In the genomic region with DNA sequence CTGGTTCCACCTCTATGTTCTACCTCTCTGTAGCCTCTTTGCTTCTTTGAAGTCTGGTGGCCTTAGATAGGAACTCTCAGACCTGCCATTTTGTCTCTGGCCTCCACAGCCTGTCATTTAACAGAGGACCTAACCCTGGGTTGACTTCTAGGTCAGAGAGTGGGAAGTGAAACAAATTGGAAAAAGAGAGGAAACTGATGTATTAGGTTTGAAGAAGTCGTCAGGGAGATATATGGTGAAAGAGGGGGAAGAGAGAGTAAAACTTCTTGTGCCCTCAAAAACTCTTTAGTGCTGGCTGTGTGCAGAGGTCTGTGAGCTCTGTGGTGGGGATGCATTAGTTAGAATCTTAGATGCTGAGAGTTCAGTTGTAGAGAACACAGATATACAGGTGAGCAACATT, we compare ENCODE assay signal across 11 cellular contexts. TPM values are rescaled to one million over a fixed set of nuclear protein-coding genes. Genes with fewer than 3 reads are reported as not detected.
DNase-seq lines count a peak whose midpoint lies in the region; ATAC-seq and TF ChIP-seq lines count a peak whose summit lies in the region.
"Had no signal": no experiment of that assay in that cellular context is flagged by ENCODE, and none has a peak within 500 bp of the region (broad histone marks: within the 10 kb centered on the region; RNA-seq: fewer than 3 reads in every experiment).

No MANE protein-coding gene starts in this region.

- H3K9ac ChIP-seq in SK-N-SH (no peak overlapping the region), skeletal muscle satellite cell (ENCODE audit: low read depth, low read length) (no peak overlapping the region)

- CTCF ChIA-PET in SK-N-SH (lab: Yijun Ruan, JAX): interaction anchor here (1.2 to 1.7 kb wide), 2 partner anchors 53 kb away, joined by 3 to 4 read pairs; no protein-coding TSS in a partner anchor

- H3K4me1 ChIP-seq in SK-N-SH (ENCODE audit: control insufficient read depth in 1 of 2, insufficient read depth in 2 of 2, low read depth in 1 of 2, low read length in 1 of 2) (peaks cover 0 to 8% of the 10 kb centered on the region in 2 experiments; a peak in 2 of 4 replicates), heart left ventricle (peaks cover 0 to 78% (median 18%) of the 10 kb centered on the region in 12 donors), skeletal muscle satellite cell (ENCODE audit: control insufficient read depth, insufficient read depth, low read length) (peaks cover 11% of the 10 kb centered on the region)

- no peaks in the 10 kb centered on the region; the same call in 1 of the 2 replicates for H3K27me3 ChIP-seq in SK-N-SH (ENCODE audit: insufficient read depth)
- H3K27me3 ChIP-seq in heart left ventricle: no peaks in the 10 kb centered on the region
- H3K27me3 ChIP-seq in skeletal muscle satellite cell (ENCODE audit: control insufficient read depth, insufficient read depth, low read length): no peaks in the 10 kb centered on the region
- peaks cover 3% of the 10 kb centered on the region for H3K27me3 ChIP-seq in H7 (ENCODE audit: control insufficient read depth, insufficient read depth, low read length)

- H3K9me3 ChIP-seq in SK-N-SH: no peaks in the 10 kb centered on the region
- H3K9me3 ChIP-seq in heart left ventricle: no peaks in the 10 kb centered on the region
- H3K9me3 ChIP-seq in skeletal muscle satellite cell (replicated peaks; ENCODE audit: low read length): no peaks in the 10 kb centered on the region

- H3F3A ChIP-seq in SK-N-SH (replicated peaks; ENCODE audit: insufficient read depth): no peaks in the 10 kb centered on the region

- H3K4me2 ChIP-seq in SK-N-SH (no peak overlapping the region), skeletal muscle satellite cell (ENCODE audit: low read length) (peak overlapping the region; percentile 89)

- 25% methylated on average over 1 of the region's 1 CpG for WGBS in SK-N-SH (ENCODE audit: low lambda C conversion rate)
- WGBS in heart left ventricle, 4 donors: 70 to 80% (median 73%) methylated on average over 1 of the region's 1 CpG

- H2AFZ ChIP-seq in SK-N-SH (ENCODE audit: low read depth): peak overlapping the region; percentile 91

- H3K27ac ChIP-seq in SK-N-SH (ENCODE audit: low read depth in 2 of 2, low read length in 1 of 2) (no peak overlapping the region), heart left ventricle (peak overlapping the region in 8 of 12 donors; percentile 33 to 94 (median 72))
- H3K27ac ChIP-seq: 22Rv1 had no signal

- H4K20me1 ChIP-seq in SK-N-SH (ENCODE audit: insufficient read depth): no peaks in the 10 kb centered on the region

- ATAC-seq in SK-N-SH treated with all-trans-retinoic acid at 6 μM for 48 hours (no peak), heart left ventricle (peak in 2 of 4 donors; percentile 12 to 16)

- no peak for TF ChIP-seq CTCF in SK-N-SH (IDR thresholded peaks at IDR 0.05)
- no peak for TF ChIP-seq CTCF in heart left ventricle (IDR thresholded peaks at IDR 0.05)

- intact Hi-C loops in heart left ventricle (cut with DNase I): no loop called here

- H3K79me2 ChIP-seq in SK-N-SH (ENCODE audit: insufficient read depth): no peaks in the 10 kb centered on the region

- TF ChIP-seq RAD21 in SK-N-SH (IDR thresholded peaks at IDR 0.05; ENCODE audit: low read length): no peak

- H3K36me3 ChIP-seq in SK-N-SH (replicated peaks in 1 of 2; ENCODE audit: control insufficient read depth in 1 of 2, insufficient read depth in 2 of 2, low read length in 1 of 2) (no peaks in the 10 kb centered on the region), heart left ventricle (no peaks in the 10 kb centered on the region), skeletal muscle satellite cell (ENCODE audit: insufficient read depth, low read length) (no peaks in the 10 kb centered on the region), H7 (replicated peaks; ENCODE audit: control insufficient read depth, insufficient read depth, low read length) (no peaks in the 10 kb centered on the region)

- H3K9me2 ChIP-seq in SK-N-SH: no peaks in the 10 kb centered on the region

- no peak overlapping the region for H3K4me3 ChIP-seq in SK-N-SH (ENCODE audit: low read depth in 2 of 2, low read length in 1 of 2)
- peak overlapping the region in 1 of 12 donors; percentile 53 for H3K4me3 ChIP-seq in heart left ventricle
- H3K4me3 ChIP-seq in skeletal muscle satellite cell (ENCODE audit: low read length): peak overlapping the region; percentile 69
- no peak overlapping the region for H3K4me3 ChIP-seq in H7 (ENCODE audit: insufficient read depth, low read depth, low read length)

- no peak for DNase-seq in SK-N-SH
- DNase-seq in SIG-M5 treated with dmso at 0.1 percent for 504 hours (lab: John Stamatoyannopoulos, UW; ENCODE audit: unreplicated experiment): peak; percentile 98
- DNase-seq in heart left ventricle: no peak
- DNase-seq in NK-92 (lab: John Stamatoyannopoulos, UW; ENCODE audit: unreplicated experiment): no peak
- DNase-seq in SK-N-DZ (ENCODE audit: low spot score): no peak
- DNase-seq in H7: no peak
- DNase-seq: NCI-H2081 treated with DMSO at 0.1 percent for 48 hours had no signal

- POLR2A ChIA-PET in SK-N-SH (lab: Yijun Ruan, JAX): no interaction called here

- TF ChIP-seq POLR2A in heart left ventricle (IDR thresholded peaks at IDR 0.05): no peak

- TF ChIP-seq EP300 in SK-N-SH (IDR thresholded peaks at IDR 0.05; ENCODE audit: borderline replicate concordance in 1 of 2, low read depth in 1 of 2, low read length in 1 of 2): no peak

TF ChIP-seq in SK-N-SH, 30 proteins besides CTCF, POLR2A, EP300 and RAD21 (continues in another document):
- no peak for TF ChIP-seq JUND (IDR thresholded peaks at IDR 0.05)
- no peak for TF ChIP-seq RXRA (IDR thresholded peaks at IDR 0.05; ENCODE audit: borderline replicate concordance, low read depth)
- TF ChIP-seq MEF2A (IDR thresholded peaks at IDR 0.05; ENCODE audit: borderline replicate concordance, low read depth): no peak
- TF ChIP-seq FOXM1 (IDR thresholded peaks at IDR 0.05; ENCODE audit: low read depth): no peak
- no peak for TF ChIP-seq NFIC (IDR thresholded peaks at IDR 0.05; ENCODE audit: borderline replicate concordance)
- no peak for TF ChIP-seq TAF1 (IDR thresholded peaks at IDR 0.05; ENCODE audit: borderline replicate concordance, low read depth, low read length)
- no peak for TF ChIP-seq SMC3 (IDR thresholded peaks at IDR 0.05; ENCODE audit: low read depth, low read length)
- TF ChIP-seq, protein P1, sequence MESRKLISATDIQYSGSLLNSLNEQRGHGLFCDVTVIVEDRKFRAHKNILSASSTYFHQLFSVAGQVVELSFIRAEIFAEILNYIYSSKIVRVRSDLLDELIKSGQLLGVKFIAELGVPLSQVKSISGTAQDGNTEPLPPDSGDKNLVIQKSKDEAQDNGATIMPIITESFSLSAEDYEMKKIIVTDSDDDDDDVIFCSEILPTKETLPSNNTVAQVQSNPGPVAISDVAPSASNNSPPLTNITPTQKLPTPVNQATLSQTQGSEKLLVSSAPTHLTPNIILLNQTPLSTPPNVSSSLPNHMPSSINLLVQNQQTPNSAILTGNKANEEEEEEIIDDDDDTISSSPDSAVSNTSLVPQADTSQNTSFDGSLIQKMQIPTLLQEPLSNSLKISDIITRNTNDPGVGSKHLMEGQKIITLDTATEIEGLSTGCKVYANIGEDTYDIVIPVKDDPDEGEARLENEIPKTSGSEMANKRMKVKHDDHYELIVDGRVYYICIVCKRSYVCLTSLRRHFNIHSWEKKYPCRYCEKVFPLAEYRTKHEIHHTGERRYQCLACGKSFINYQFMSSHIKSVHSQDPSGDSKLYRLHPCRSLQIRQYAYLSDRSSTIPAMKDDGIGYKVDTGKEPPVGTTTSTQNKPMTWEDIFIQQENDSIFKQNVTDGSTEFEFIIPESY (IDR thresholded peaks at IDR 0.05; ENCODE audit: borderline replicate concordance, low read depth): no peak
- no peak for TF ChIP-seq NRF1 (IDR thresholded peaks at IDR 0.05; ENCODE audit: low read depth, low read length)
- no peak for TF ChIP-seq TEAD4 (IDR thresholded peaks at IDR 0.05; ENCODE audit: borderline replicate concordance, insufficient read depth)

TF ChIP-seq in SK-N-SH treated with all-trans-retinoic acid at 6 μM for 48 hours, 23 proteins besides CTCF, POLR2A, EP300 and RAD21 (continues in another document):
- TF ChIP-seq ZFP3 (CRISPR knock-in tag; IDR thresholded peaks at IDR 0.05) (no peak), ISL1 (CRISPR knock-in tag; IDR thresholded peaks at IDR 0.05) (no peak), OSR1 (CRISPR knock-in tag; IDR thresholded peaks at IDR 0.05) (no peak)
- TF ChIP-seq, protein P2, sequence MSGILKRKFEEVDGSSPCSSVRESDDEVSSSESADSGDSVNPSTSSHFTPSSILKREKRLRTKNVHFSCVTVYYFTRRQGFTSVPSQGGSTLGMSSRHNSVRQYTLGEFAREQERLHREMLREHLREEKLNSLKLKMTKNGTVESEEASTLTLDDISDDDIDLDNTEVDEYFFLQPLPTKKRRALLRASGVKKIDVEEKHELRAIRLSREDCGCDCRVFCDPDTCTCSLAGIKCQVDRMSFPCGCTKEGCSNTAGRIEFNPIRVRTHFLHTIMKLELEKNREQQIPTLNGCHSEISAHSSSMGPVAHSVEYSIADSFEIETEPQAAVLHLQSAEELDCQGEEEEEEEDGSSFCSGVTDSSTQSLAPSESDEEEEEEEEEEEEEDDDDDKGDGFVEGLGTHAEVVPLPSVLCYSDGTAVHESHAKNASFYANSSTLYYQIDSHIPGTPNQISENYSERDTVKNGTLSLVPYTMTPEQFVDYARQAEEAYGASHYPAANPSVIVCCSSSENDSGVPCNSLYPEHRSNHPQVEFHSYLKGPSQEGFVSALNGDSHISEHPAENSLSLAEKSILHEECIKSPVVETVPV (CRISPR knock-in tag; IDR thresholded peaks at IDR 0.05): no peak

RNA-seq across cellular contexts. Expression of a gene that starts 30.2 kb away (rescaled TPM):
- polyA plus RNA-seq in SK-N-SH (2012; rRNA removed): not detected in 2 replicates
- 0.01 TPM in 1 of 2 replicates, not detected in the other for polyA plus RNA-seq in SK-N-SH (2012; cell fraction: cytosol; rRNA removed)
- polyA plus RNA-seq in SK-N-SH (2012; cell fraction: nucleus; rRNA removed): 0.04 and 0.05 TPM in 2 replicates
- total RNA-seq in heart left ventricle: 1 to 10 TPM in 7 of 9 donors, under 1 TPM in 2; 0.38 to 5.3 (median 1.7) TPM
- polyA plus RNA-seq in heart left ventricle: 1 to 10 TPM; 2.0 TPM
- total RNA-seq in skeletal muscle satellite cell (2012; rRNA removed): 0.22 and 1.0 TPM in 2 replicates
- polyA plus RNA-seq in SK-N-DZ (2014; cell fraction: cytosol; rRNA removed): not detected in 2 replicates
- not detected in 2 replicates for polyA plus RNA-seq in SK-N-DZ (2014; cell fraction: nucleus; rRNA removed)
- 5.9 and 6.4 TPM in 2 replicates for total RNA-seq in H7 (2014; rRNA removed; shearing (Covaris generic))
- total RNA-seq: pulmonary artery endothelial cell had no signal

Comparison
In these comparisons a context has a peak if more than half of its experiments do, and no peak if none do; other contexts are left out.
1. H3K27ac ChIP-seq: peak in heart left ventricle (8 of 12); none in SK-N-SH (0 of 2).